ENCODE assay signal across 26 cellular contexts in the genomic region with DNA sequence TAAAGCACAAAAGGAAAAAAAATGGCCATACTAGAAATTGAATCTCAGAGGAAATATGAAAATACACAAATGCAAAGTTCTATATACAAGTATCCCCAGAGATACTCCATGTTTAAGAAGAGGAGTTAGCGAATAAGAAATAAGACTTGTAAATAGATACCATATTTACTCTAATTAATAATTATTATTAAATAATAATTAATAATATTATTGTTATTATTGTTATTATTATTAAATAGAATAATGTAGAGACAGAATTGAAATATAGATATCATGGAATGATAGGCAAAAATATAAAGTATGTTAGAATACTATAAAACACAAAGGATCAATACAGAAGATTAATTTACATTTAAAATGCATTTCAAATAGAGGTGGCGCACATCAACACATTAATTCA.
"Had no signal": no experiment of that assay in that cellular context is flagged by ENCODE, and none has a peak within 500 bp of the region (broad histone marks: within the 10 kb centered on the region; RNA-seq: fewer than 3 reads in every experiment).

No MANE protein-coding gene starts in this region.

- FAIRE-seq: astrocyte had no signal

- H3K4me3 ChIP-seq: colonic mucosa, gastrocnemius medialis, heart left ventricle had no signal

- H3K9me3 ChIP-seq: colonic mucosa, gastrocnemius medialis, heart left ventricle had no signal

- H3K36me3 ChIP-seq: brain microvascular endothelial cell, colonic mucosa, gastrocnemius medialis, heart left ventricle had no signal

- ATAC-seq: activated CD8-positive, alpha-beta T cell treated with anti-CD3 and anti-CD28 coated beads for 36 hours; activated T-cell treated with anti-CD3 and anti-CD28 coated beads, Interleukin-2, amount 50 U/mL, for 4 hours; activated T-helper 17 cell treated with anti-CD3 and anti-CD28 coated beads, Interleukin-2, amount 50 U/mL, for 72 hours; esophagus mucosa; gastrocnemius medialis; heart left ventricle; T-helper 17 cell had no signal

- DNase-seq: activated CD4-positive, alpha-beta T cell treated with anti-CD3 and anti-CD28 coated beads for 48 hours; activated CD4-positive, alpha-beta T cell treated with anti-CD3 and anti-CD28 coated beads, Interleukin-2, amount 50 U/mL, for 1 hour; activated CD4-positive, alpha-beta T cell treated with anti-CD3 and anti-CD28 coated beads, Interleukin-2, amount 50 U/mL, for 48 hours; activated CD8-positive, alpha-beta memory T cell treated with anti-CD3 and anti-CD28 coated beads for 24 hours; activated CD8-positive, alpha-beta T cell treated with anti-CD3 and anti-CD28 coated beads for 36 hours; activated effector memory CD4-positive, alpha-beta T cell treated with Interleukin-2 at 50 U/mL for 16 hours; activated gamma-delta T cell treated with Interleukin-2 at 50 U/mL for 16 hours; activated naive CD4-positive, alpha-beta T cell treated with anti-CD3 and anti-CD28 coated beads, Interleukin-2, amount 50 U/mL, for 16 hours; activated naive CD4-positive, alpha-beta T cell treated with Interleukin-2 at 50 U/mL for 16 hours; activated T-cell treated with anti-CD3 and anti-CD28 coated beads, Interleukin-2, amount 50 U/mL, for 4 hours; amniotic stem cell; anterior cingulate cortex; brain microvascular endothelial cell; caudate nucleus; colonic mucosa; effector CD8-positive, alpha-beta T cell; foreskin fibroblast; gastrocnemius medialis; glutamatergic neuron; heart left ventricle; T-helper 1 cell; T-helper 17 cell; T1000 had no signal

- H3K4me1 ChIP-seq: colonic mucosa, gastrocnemius medialis had no signal

- H3K27ac ChIP-seq: brain microvascular endothelial cell, colonic mucosa, gastrocnemius medialis, heart left ventricle had no signal
